Comparison of ENCODE assay signal across 1 cellular context in the genomic region with DNA sequence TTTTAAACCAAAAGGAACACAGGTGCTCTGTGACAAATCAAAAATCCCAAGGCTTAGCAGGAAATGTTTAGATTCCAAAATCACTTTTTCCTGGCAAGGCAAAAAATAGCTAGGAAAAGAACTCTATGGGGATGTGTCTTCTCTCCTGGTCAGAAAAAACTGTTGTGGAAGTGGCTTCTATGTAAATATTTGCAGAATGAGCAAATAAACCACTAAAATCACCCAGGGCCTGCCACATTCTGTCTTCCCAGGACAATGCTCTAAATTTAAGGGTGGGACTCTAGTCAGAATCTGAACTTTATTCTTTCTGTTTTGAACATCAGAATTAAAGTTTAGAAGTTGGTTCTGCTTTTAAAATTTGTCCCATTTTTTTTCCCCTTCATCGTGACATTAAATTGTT.
TF ChIP-seq lines count a peak whose summit lies in the region.

No MANE protein-coding gene starts in this region.

TF ChIP-seq in HEK293T, 16 proteins besides CTCF, POLR2A, EP300 and RAD21:
- TF ChIP-seq NFRKB (IDR thresholded peaks at IDR 0.05) (no peak), LEF1 (IDR thresholded peaks at IDR 0.05; ENCODE audit: borderline replicate concordance) (no peak), ARNT (IDR thresholded peaks at IDR 0.05) (no peak), ZNF384 (IDR thresholded peaks at IDR 0.05) (no peak), FOXK2 (IDR thresholded peaks at IDR 0.05) (no peak), FOXA1 (IDR thresholded peaks at IDR 0.05) (no peak), SUZ12 (IDR thresholded peaks at IDR 0.05) (no peak), FOXM1 (IDR thresholded peaks at IDR 0.05; ENCODE audit: borderline replicate concordance) (no peak), HDGF (IDR thresholded peaks at IDR 0.05; ENCODE audit: borderline replicate concordance) (no peak), BHLHE40 (IDR thresholded peaks at IDR 0.05; ENCODE audit: borderline replicate concordance) (no peak), L3MBTL2 (conservative IDR thresholded peaks at IDR 0.05) (no peak), SP1 (IDR thresholded peaks at IDR 0.05) (no peak), TARDBP (IDR thresholded peaks at IDR 0.05) (no peak)
- TF ChIP-seq, protein P1, sequence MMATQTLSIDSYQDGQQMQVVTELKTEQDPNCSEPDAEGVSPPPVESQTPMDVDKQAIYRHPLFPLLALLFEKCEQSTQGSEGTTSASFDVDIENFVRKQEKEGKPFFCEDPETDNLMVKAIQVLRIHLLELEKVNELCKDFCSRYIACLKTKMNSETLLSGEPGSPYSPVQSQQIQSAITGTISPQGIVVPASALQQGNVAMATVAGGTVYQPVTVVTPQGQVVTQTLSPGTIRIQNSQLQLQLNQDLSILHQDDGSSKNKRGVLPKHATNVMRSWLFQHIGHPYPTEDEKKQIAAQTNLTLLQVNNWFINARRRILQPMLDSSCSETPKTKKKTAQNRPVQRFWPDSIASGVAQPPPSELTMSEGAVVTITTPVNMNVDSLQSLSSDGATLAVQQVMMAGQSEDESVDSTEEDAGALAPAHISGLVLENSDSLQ (IDR thresholded peaks at IDR 0.05), result no peak
